Comparison of ENCODE assay signal across 1 cellular context in the genomic region with DNA sequence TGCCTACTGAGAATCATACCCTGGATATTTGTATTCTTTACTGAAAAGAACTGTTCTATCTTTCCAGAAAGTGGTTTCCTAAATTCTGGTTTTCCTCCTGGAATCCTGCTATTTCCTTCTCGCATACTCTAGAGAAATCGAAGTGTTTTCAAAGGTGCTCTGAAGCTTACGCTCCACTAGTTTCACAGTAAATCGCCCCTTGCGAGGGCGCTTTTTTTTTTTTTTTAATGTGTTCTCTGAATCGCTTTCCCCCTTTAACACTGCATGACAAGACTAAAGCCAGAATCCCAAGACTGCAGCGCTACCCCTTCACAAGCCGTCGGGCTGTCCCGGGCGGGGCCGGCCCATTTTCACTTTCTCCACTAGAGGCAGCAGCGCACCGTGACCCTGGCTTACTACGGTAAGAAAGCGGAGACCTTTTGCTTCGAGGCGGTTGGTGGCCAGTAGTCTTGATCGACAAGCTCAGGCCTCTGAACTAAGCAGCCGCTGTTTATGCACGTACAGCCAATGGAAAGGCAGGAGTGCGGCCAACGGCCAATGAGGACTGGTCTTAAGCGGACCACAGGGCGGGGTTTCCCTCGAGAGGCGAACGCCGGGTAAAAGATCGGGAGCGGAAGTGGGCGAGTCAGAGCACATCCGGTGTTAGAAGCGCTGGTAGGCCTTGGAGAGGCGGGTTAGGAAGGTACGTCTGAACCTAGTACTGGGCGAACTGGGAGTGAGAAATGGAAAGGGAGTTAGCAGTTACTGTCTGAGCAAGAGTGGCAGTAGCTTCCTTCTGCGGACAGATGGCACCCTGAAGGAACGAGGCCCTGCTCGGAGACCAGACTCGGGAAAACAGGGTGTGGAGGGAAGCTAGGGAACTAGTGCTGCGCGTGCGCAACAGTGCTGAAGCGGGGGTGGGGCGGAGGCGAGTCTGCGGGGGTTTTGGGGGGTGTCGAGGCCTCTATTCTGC.
TF ChIP-seq lines count a peak whose summit lies in the region.

A gene with protein sequence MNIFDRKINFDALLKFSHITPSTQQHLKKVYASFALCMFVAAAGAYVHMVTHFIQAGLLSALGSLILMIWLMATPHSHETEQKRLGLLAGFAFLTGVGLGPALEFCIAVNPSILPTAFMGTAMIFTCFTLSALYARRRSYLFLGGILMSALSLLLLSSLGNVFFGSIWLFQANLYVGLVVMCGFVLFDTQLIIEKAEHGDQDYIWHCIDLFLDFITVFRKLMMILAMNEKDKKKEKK (plus strand): TSS at position 628 of the 952 bp plus-strand sequence. CDS start 10,937 bp downstream, outside the sequence.

TF ChIP-seq in HepG2, 621 proteins besides CTCF, POLR2A, EP300 and RAD21 (continued from another document and continues in another):
- no peak for TF ChIP-seq ZBTB10 (CRISPR knock-in tag; IDR thresholded peaks at IDR 0.05; ENCODE audit: borderline replicate concordance)
- no peak for TF ChIP-seq ZBTB20 (CRISPR knock-in tag; IDR thresholded peaks at IDR 0.05; ENCODE audit: borderline replicate concordance, low read depth)
- TF ChIP-seq KAT7 (CRISPR knock-in tag; IDR thresholded peaks at IDR 0.05; ENCODE audit: borderline replicate concordance) = no peak; the same call in 1 of the 2 replicates
- peak; percentile 95 for TF ChIP-seq SP4 (CRISPR knock-in tag; IDR thresholded peaks at IDR 0.05)
- TF ChIP-seq, protein P1, sequence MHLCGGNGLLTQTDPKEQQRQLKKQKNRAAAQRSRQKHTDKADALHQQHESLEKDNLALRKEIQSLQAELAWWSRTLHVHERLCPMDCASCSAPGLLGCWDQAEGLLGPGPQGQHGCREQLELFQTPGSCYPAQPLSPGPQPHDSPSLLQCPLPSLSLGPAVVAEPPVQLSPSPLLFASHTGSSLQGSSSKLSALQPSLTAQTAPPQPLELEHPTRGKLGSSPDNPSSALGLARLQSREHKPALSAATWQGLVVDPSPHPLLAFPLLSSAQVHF (CRISPR knock-in tag; IDR thresholded peaks at IDR 0.05) = no peak
- no peak for TF ChIP-seq HDAC6 (IDR thresholded peaks at IDR 0.05; ENCODE audit: low read depth, low read length)
- no peak; the same call in 1 of the 2 replicates for TF ChIP-seq ZNF205 (CRISPR knock-in tag; IDR thresholded peaks at IDR 0.05)
- peak; percentile 99 for TF ChIP-seq POLR2G (IDR thresholded peaks at IDR 0.05; ENCODE audit: low read depth, low read length)
- peak; percentile 72 for TF ChIP-seq CCDC6 (CRISPR knock-in tag; IDR thresholded peaks at IDR 0.05)
- TF ChIP-seq ETV6 (CRISPR knock-in tag; conservative IDR thresholded peaks at IDR 0.05) = peak; percentile 54; the same call in 1 of the 2 replicates
- TF ChIP-seq RBM39 (IDR thresholded peaks at IDR 0.05; ENCODE audit: low read depth, low read length, poor library complexity, severe bottlenecking) = no peak
- no peak for TF ChIP-seq ZKSCAN8 (CRISPR knock-in tag; IDR thresholded peaks at IDR 0.05; ENCODE audit: borderline replicate concordance)
- no peak for TF ChIP-seq SUZ12 (IDR thresholded peaks at IDR 0.05; ENCODE audit: low read depth, low read length)
- TF ChIP-seq, protein P2, sequence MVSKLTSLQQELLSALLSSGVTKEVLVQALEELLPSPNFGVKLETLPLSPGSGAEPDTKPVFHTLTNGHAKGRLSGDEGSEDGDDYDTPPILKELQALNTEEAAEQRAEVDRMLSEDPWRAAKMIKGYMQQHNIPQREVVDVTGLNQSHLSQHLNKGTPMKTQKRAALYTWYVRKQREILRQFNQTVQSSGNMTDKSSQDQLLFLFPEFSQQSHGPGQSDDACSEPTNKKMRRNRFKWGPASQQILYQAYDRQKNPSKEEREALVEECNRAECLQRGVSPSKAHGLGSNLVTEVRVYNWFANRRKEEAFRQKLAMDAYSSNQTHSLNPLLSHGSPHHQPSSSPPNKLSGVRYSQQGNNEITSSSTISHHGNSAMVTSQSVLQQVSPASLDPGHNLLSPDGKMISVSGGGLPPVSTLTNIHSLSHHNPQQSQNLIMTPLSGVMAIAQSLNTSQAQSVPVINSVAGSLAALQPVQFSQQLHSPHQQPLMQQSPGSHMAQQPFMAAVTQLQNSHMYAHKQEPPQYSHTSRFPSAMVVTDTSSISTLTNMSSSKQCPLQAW (CRISPR knock-in tag; IDR thresholded peaks at IDR 0.05) = peak; percentile 83
- TF ChIP-seq, protein P3, sequence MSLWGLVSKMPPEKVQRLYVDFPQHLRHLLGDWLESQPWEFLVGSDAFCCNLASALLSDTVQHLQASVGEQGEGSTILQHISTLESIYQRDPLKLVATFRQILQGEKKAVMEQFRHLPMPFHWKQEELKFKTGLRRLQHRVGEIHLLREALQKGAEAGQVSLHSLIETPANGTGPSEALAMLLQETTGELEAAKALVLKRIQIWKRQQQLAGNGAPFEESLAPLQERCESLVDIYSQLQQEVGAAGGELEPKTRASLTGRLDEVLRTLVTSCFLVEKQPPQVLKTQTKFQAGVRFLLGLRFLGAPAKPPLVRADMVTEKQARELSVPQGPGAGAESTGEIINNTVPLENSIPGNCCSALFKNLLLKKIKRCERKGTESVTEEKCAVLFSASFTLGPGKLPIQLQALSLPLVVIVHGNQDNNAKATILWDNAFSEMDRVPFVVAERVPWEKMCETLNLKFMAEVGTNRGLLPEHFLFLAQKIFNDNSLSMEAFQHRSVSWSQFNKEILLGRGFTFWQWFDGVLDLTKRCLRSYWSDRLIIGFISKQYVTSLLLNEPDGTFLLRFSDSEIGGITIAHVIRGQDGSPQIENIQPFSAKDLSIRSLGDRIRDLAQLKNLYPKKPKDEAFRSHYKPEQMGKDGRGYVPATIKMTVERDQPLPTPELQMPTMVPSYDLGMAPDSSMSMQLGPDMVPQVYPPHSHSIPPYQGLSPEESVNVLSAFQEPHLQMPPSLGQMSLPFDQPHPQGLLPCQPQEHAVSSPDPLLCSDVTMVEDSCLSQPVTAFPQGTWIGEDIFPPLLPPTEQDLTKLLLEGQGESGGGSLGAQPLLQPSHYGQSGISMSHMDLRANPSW (CRISPR knock-in tag; IDR thresholded peaks at IDR 0.05; ENCODE audit: borderline replicate concordance) = no peak
- TF ChIP-seq DR1 (CRISPR knock-in tag; IDR thresholded peaks at IDR 0.05) = peak; percentile 98
- TF ChIP-seq FOXC1 (CRISPR knock-in tag; IDR thresholded peaks at IDR 0.05; ENCODE audit: borderline replicate concordance) = peak; percentile 76; the same call in 1 of the 2 replicates
- 0 out of 2 replicates have a peak, but pooled peaks have one; percentile 12 for TF ChIP-seq ZNF644 (CRISPR knock-in tag; IDR thresholded peaks at IDR 0.05; ENCODE audit: low read depth)
- TF ChIP-seq ZNF788 (CRISPR knock-in tag; IDR thresholded peaks at IDR 0.05; ENCODE audit: borderline replicate concordance) = peak; percentile 82; the same call in 1 of the 2 replicates
- TF ChIP-seq POGZ (CRISPR knock-in tag; IDR thresholded peaks at IDR 0.05) = no peak; the same call in none of the 2 replicates
- TF ChIP-seq SSRP1 (CRISPR knock-in tag; IDR thresholded peaks at IDR 0.05) = no peak
- no peak for TF ChIP-seq ZNF75D (CRISPR knock-in tag; IDR thresholded peaks at IDR 0.05; ENCODE audit: borderline replicate concordance)
- no peak; the same call in none of the 2 replicates for TF ChIP-seq SOX5 (CRISPR knock-in tag; IDR thresholded peaks at IDR 0.05; ENCODE audit: borderline replicate concordance)
- no peak for TF ChIP-seq HNRNPH1 (optimal IDR thresholded peaks at IDR 0.05; ENCODE audit: low read depth, low read length)
- TF ChIP-seq NFYB (CRISPR knock-in tag; IDR thresholded peaks at IDR 0.05) = peak; percentile 89
- TF ChIP-seq NCOA5 (CRISPR knock-in tag; IDR thresholded peaks at IDR 0.05) = no peak
- no peak for TF ChIP-seq ZNF234 (CRISPR knock-in tag; conservative IDR thresholded peaks at IDR 0.05)
- TF ChIP-seq ZNF574 (CRISPR knock-in tag; IDR thresholded peaks at IDR 0.05) = peak; percentile 76
- TF ChIP-seq ZHX2 (IDR thresholded peaks at IDR 0.05; ENCODE audit: low read depth) = no peak
- no peak for TF ChIP-seq ZHX2 (CRISPR knock-in tag; IDR thresholded peaks at IDR 0.05; ENCODE audit: borderline replicate concordance)
- TF ChIP-seq HMGXB4 (CRISPR knock-in tag; IDR thresholded peaks at IDR 0.05; ENCODE audit: borderline replicate concordance in 1 of 2, low read depth in 1 of 2) = peak; percentile 88 to 90
- TF ChIP-seq ZNF790 (CRISPR knock-in tag; IDR thresholded peaks at IDR 0.05; ENCODE audit: borderline replicate concordance) = peak; percentile 6; the same call in 1 of the 2 replicates
- no peak for TF ChIP-seq ZNF367 (CRISPR knock-in tag; IDR thresholded peaks at IDR 0.05; ENCODE audit: borderline replicate concordance)
- peak; percentile 75 for TF ChIP-seq STAG1 (CRISPR knock-in tag; IDR thresholded peaks at IDR 0.05)
- no peak for TF ChIP-seq ZNF850 (CRISPR knock-in tag; conservative IDR thresholded peaks at IDR 0.05)
- peak; percentile 91 for TF ChIP-seq KLF6 (CRISPR knock-in tag; IDR thresholded peaks at IDR 0.05)
